In the genomic region with DNA sequence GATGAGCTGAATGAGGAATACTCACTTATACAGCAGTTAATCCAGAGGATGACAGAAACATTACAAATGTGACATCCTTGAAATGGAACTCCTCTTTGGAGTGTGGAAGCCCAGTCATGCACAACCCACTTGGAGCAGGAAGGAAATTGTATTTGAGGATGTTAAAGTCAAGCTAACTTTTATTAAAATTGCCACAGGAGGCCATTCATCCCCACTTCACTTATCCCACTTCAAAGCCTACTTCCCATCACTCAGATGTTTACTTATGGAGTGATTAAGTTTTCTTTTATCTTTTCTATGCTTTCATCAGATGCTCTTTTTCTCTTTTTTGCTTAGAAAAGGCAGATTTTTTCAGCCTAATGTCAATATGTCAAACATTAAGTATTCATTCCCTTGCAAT, we compare ENCODE assay signal across 19 cellular contexts.
"Had no signal": no experiment of that assay in that cellular context is flagged by ENCODE, and none has a peak within 500 bp of the region (broad histone marks: within the 10 kb centered on the region; RNA-seq: fewer than 3 reads in every experiment).

No MANE protein-coding gene starts in this region.

- H3K9me3 Mint-ChIP-seq: activated B cell treated with CpG ODN at 0.5 μM for 24 hours; activated CD4-positive, alpha-beta T cell treated with anti-CD3 and anti-CD28 coated beads, Interleukin-2, amount 10 ng/mL, durations not matched to agents 24 days and 14 days; nephron; stimulated activated naive B cell treated with anti-CD40 and anti-IgM and Interleukin-4, amounts not matched to agents 10 μg/mL and 1 μg/mL and 100 μg/mL, for 72 hours had no signal

- H3K9me3 ChIP-seq: ascending aorta, left lung, thoracic aorta, upper lobe of left lung had no signal

- H3K27ac ChIP-seq: ascending aorta, coronary artery, foreskin keratinocyte, left lung, sigmoid colon, thoracic aorta, upper lobe of left lung had no signal

- DNase-seq: activated B cell treated with CpG ODN at 0.5 μM for 24 hours; activated CD4-positive, alpha-beta T cell treated with anti-CD3 and anti-CD28 coated beads, Interleukin-2, amount 10 ng/mL, durations not matched to agents 24 days and 14 days; activated CD8-positive, alpha-beta memory T cell treated with anti-CD3 and anti-CD28 coated beads, Interleukin-2, amount 50 U/mL, for 4 hours; activated effector memory CD4-positive, alpha-beta T cell treated with Interleukin-2 at 50 U/mL for 16 hours; activated naive CD4-positive, alpha-beta T cell treated with anti-CD3 and anti-CD28 coated beads, Interleukin-2, amount 50 U/mL, for 16 hours; activated T-cell treated with anti-CD3 and anti-CD28 coated beads, Interleukin-2, amount 50 U/mL, for 48 hours; foreskin keratinocyte; hippocampal formation; left lung; midbrain; nucleus accumbens; sigmoid colon; stimulated activated CD4-positive, alpha-beta T cell treated with anti-CD3 and anti-CD28 coated beads, Interleukin-4, amount 100 ng/mL, for 24 hours; stimulated activated naive B cell treated with anti-CD40 and anti-IgM and Interleukin-4, amounts not matched to agents 10 μg/mL and 1 μg/mL and 100 μg/mL, for 72 hours; upper lobe of left lung had no signal

- H3K27me3 Mint-ChIP-seq: activated B cell treated with CpG ODN at 0.5 μM for 24 hours; activated CD4-positive, alpha-beta T cell treated with anti-CD3 and anti-CD28 coated beads, Interleukin-2, amount 10 ng/mL, durations not matched to agents 24 days and 14 days; stimulated activated naive B cell treated with anti-CD40 and anti-IgM and Interleukin-4, amounts not matched to agents 10 μg/mL and 1 μg/mL and 100 μg/mL, for 72 hours had no signal

- H3K4me1 Mint-ChIP-seq: activated CD4-positive, alpha-beta T cell treated with anti-CD3 and anti-CD28 coated beads, Interleukin-2, amount 10 ng/mL, durations not matched to agents 24 days and 14 days; nephron had no signal

- H3K4me3 ChIP-seq: ascending aorta, coronary artery, left lung, sigmoid colon, thoracic aorta, upper lobe of left lung had no signal

- H3K27me3 ChIP-seq: ascending aorta, foreskin keratinocyte, left lung, sigmoid colon, upper lobe of left lung had no signal

- H3K4me1 ChIP-seq: ascending aorta, left lung, sigmoid colon, upper lobe of left lung had no signal

- ATAC-seq: foreskin keratinocyte; left lung; stimulated activated naive B cell treated with anti-CD40 and anti-IgM and Interleukin-4, amounts not matched to agents 10 μg/mL and 1 μg/mL and 100 μg/mL, for 72 hours had no signal

- H3K4me3 Mint-ChIP-seq: activated B cell treated with CpG ODN at 0.5 μM for 24 hours; activated CD4-positive, alpha-beta T cell treated with anti-CD3 and anti-CD28 coated beads, Interleukin-2, amount 10 ng/mL, durations not matched to agents 24 days and 14 days; nephron; stimulated activated naive B cell treated with anti-CD40 and anti-IgM and Interleukin-4, amounts not matched to agents 10 μg/mL and 1 μg/mL and 100 μg/mL, for 72 hours had no signal

- H3K36me3 ChIP-seq: ascending aorta, left lung, sigmoid colon, thoracic aorta, upper lobe of left lung had no signal

- H3K27ac Mint-ChIP-seq: activated B cell treated with CpG ODN at 0.5 μM for 24 hours; activated CD4-positive, alpha-beta T cell treated with anti-CD3 and anti-CD28 coated beads, Interleukin-2, amount 10 ng/mL, durations not matched to agents 24 days and 14 days; nephron; stimulated activated naive B cell treated with anti-CD40 and anti-IgM and Interleukin-4, amounts not matched to agents 10 μg/mL and 1 μg/mL and 100 μg/mL, for 72 hours had no signal
